8 cellular contexts compared by ENCODE assay signal in genomic region chr11:73759520-73760065, GRCh38. TPM values are rescaled to one million over a fixed set of nuclear protein-coding genes. Genes with fewer than 3 reads are reported as not detected.
DNase-seq lines count a peak whose midpoint lies in the region; ATAC-seq, FAIRE-seq and TF ChIP-seq lines count a peak whose summit lies in the region.

No MANE protein-coding gene starts in this region.

- FAIRE-seq in bronchial epithelial cell (lab: Jason Lieb, UNC), result no peak

- TF ChIP-seq CTCF in DND-41 (IDR thresholded peaks at IDR 0.05; ENCODE audit: borderline replicate concordance, extremely low read depth, low read length, poor library complexity, severe bottlenecking) (no peak), bronchial epithelial cell (IDR thresholded peaks at IDR 0.05; ENCODE audit: insufficient read depth, low read length, severe bottlenecking) (no peak), upper lobe of right lung (IDR thresholded peaks at IDR 0.05) (peak; percentile 25)

- H4K20me1 ChIP-seq in DND-41 (ENCODE audit: insufficient read depth, low read length), result peaks cover 19% of the 10 kb centered on the region; the same call in 1 of the 2 replicates

- intact Hi-C loops in upper lobe of right lung (cut with DNase I), result no loop called here

- H3K36me3 ChIP-seq in DND-41 (ENCODE audit: insufficient read depth, low read length) (no peaks in the 10 kb centered on the region; the same call in 1 of the 2 replicates), MG63 (peaks cover 8% of the 10 kb centered on the region), bronchial epithelial cell (ENCODE audit: control insufficient read depth, insufficient read depth, low read length) (no peaks in the 10 kb centered on the region), upper lobe of right lung (peaks cover under 1% of the 10 kb centered on the region)

- H2AFZ ChIP-seq in DND-41 (ENCODE audit: low read depth, low read length), result peak overlapping the region; percentile 72

- H3K4me2 ChIP-seq in DND-41 (ENCODE audit: insufficient read depth, low read length), result peak overlapping the region; percentile 79

- peaks cover 29% of the 10 kb centered on the region for H3K4me1 ChIP-seq in DND-41 (ENCODE audit: insufficient read depth, low read length)
- H3K4me1 ChIP-seq in upper lobe of right lung, result peaks cover 23% of the 10 kb centered on the region

- H3K79me2 ChIP-seq in DND-41 (ENCODE audit: insufficient read depth, low read length), result peaks cover 61% of the 10 kb centered on the region

- no peaks in the 10 kb centered on the region for H3K9me3 ChIP-seq in DND-41 (ENCODE audit: insufficient read depth, low read length, severe bottlenecking)
- H3K9me3 ChIP-seq in MG63, result no peaks in the 10 kb centered on the region
- H3K9me3 ChIP-seq in upper lobe of right lung, result no peaks in the 10 kb centered on the region

- no peaks in the 10 kb centered on the region for H3K27me3 ChIP-seq in DND-41 (ENCODE audit: insufficient read depth, low read length, poor library complexity)
- H3K27me3 ChIP-seq in MG63, result no peaks in the 10 kb centered on the region
- no peaks in the 10 kb centered on the region for H3K27me3 ChIP-seq in bronchial epithelial cell (ENCODE audit: control insufficient read depth, insufficient read depth, low read length)
- H3K27me3 ChIP-seq in upper lobe of right lung, result no peaks in the 10 kb centered on the region

- no peak for DNase-seq in DND-41
- DNase-seq in MG63, result no peak
- DNase-seq in bronchial epithelial cell (ENCODE audit: low read depth), result peak; percentile 30
- peak; percentile 41 for DNase-seq in medulla oblongata (ENCODE audit: extremely low spot score)
- no peak for DNase-seq in upper lobe of right lung
- DNase-seq in activated CD4-positive, CD25-positive, alpha-beta regulatory T cell (lab: John Stamatoyannopoulos, UW), result no peak
- DNase-seq in amygdala (lab: John Stamatoyannopoulos, UW), result no peak

- H3K4me3 ChIP-seq in DND-41 (ENCODE audit: low read depth in 1 of 2, low read length in 2 of 2) (peak overlapping the region; percentile 89 to 93), MG63 (peak overlapping the region; percentile 94), bronchial epithelial cell (ENCODE audit: low read depth, low read length) (peak overlapping the region; percentile 97), upper lobe of right lung (peak overlapping the region; percentile 98)

- H3K9ac ChIP-seq in DND-41 (ENCODE audit: low read depth, low read length), result peak overlapping the region; percentile 80

- no peak for ATAC-seq in DND-41 (ENCODE audit: insufficient read depth, low read depth)
- ATAC-seq in upper lobe of right lung, result no peak
- ATAC-seq in HG02588 (IDR thresholded peaks at IDR 0.05; ENCODE audit: unreplicated experiment), result no peak

- H3K27ac ChIP-seq in DND-41 (ENCODE audit: low read length), result peak overlapping the region; percentile 71; the same call in 1 of the 2 replicates
- H3K27ac ChIP-seq in upper lobe of right lung, result peak overlapping the region; percentile 98

RNA-seq across cellular contexts. Expression of gene RAB6A, which starts 1.3 kb away (rescaled TPM):
- 69.1 and 72.2 TPM in 2 replicates for total RNA-seq in MG63 (2014; rRNA removed; shearing (Covaris generic); ENCODE audit: low replicate concordance)
- total RNA-seq in bronchial epithelial cell (237 and 297 TPM in 2 replicates), upper lobe of right lung (137 TPM)

RNA-seq across cellular contexts. Expression of gene MRPL48, which starts 28.1 kb away (rescaled TPM):
- 48.6 and 52.0 TPM in 2 replicates for total RNA-seq in MG63 (2014; rRNA removed; shearing (Covaris generic); ENCODE audit: low replicate concordance)
- total RNA-seq in bronchial epithelial cell (37.1 and 49.3 TPM in 2 replicates), upper lobe of right lung (21.4 TPM)

Comparison
In these comparisons a context has a peak if more than half of its experiments do, and no peak if none do; other contexts are left out.
1. DNase-seq: peak in bronchial epithelial cell (single experiment) and medulla oblongata (single experiment); none in DND-41 (single experiment), MG63 (single experiment), upper lobe of right lung (single experiment), activated CD4-positive, CD25-positive, alpha-beta regulatory T cell (0 of 4) and amygdala (0 of 56).
2. Peak in every context shown above with its lines, with median percentiles within 50 percentile points of each other: H3K4me3 ChIP-seq.